1 cellular context compared by ENCODE assay signal in the genomic region with DNA sequence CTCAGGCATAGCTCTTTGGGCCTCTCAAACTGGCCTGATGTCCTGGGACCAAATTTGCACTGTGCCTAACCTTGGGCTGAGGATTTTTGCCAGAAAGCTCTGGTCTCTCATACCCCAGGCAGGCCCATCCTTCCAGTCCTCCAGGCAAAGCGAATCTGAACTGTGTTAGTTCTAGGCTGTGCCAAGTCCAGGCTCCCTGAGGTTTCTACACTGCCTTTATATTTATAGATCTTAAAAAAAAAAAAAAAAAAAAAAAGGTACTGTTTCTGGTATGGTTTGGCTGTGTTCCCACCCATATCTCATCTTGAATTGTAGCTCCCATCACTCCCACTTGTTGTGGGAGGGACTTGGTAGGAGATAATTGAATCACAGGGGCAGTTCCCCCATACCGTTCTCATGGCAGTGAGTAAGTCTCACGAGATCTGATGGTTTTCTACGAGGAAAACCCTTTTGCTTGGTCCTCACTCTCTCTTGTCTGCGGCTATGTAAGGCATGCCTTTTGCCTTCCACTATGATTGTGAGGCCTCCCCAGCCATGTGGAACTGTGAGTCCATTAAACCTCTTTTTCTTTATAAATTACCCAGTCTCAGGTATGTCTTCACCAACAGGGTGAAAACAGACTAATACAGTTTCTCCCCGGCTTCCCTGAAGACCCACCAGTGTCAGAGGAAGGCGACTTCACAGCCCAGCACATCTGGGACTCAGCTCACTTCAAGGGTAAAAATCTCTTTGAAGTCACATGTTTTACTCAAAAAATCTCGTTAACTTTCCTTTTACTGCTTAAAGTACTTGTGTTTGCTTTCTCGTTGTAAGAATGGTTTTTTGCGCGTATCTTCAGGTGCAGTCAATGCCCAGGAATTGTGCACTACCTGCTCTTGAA.
TF ChIP-seq lines count a peak whose summit lies in the region.

No MANE protein-coding gene starts in this region.

TF ChIP-seq in GM12878, 131 proteins besides CTCF, POLR2A, EP300 and RAD21:
- TF ChIP-seq WRNIP1 (IDR thresholded peaks at IDR 0.05; ENCODE audit: borderline replicate concordance, low read depth, low read length) = no peak
- no peak for TF ChIP-seq BCL11A (IDR thresholded peaks at IDR 0.05; ENCODE audit: low read depth, low read length)
- no peak for TF ChIP-seq PAX8 (IDR thresholded peaks at IDR 0.05)
- TF ChIP-seq, protein P1, sequence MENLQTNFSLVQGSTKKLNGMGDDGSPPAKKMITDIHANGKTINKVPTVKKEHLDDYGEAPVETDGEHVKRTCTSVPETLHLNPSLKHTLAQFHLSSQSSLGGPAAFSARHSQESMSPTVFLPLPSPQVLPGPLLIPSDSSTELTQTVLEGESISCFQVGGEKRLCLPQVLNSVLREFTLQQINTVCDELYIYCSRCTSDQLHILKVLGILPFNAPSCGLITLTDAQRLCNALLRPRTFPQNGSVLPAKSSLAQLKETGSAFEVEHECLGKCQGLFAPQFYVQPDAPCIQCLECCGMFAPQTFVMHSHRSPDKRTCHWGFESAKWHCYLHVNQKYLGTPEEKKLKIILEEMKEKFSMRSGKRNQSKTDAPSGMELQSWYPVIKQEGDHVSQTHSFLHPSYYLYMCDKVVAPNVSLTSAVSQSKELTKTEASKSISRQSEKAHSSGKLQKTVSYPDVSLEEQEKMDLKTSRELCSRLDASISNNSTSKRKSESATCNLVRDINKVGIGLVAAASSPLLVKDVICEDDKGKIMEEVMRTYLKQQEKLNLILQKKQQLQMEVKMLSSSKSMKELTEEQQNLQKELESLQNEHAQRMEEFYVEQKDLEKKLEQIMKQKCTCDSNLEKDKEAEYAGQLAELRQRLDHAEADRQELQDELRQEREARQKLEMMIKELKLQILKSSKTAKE (IDR thresholded peaks at IDR 0.05; ENCODE audit: low read depth, poor library complexity, severe bottlenecking) = no peak
- TF ChIP-seq, protein P2, sequence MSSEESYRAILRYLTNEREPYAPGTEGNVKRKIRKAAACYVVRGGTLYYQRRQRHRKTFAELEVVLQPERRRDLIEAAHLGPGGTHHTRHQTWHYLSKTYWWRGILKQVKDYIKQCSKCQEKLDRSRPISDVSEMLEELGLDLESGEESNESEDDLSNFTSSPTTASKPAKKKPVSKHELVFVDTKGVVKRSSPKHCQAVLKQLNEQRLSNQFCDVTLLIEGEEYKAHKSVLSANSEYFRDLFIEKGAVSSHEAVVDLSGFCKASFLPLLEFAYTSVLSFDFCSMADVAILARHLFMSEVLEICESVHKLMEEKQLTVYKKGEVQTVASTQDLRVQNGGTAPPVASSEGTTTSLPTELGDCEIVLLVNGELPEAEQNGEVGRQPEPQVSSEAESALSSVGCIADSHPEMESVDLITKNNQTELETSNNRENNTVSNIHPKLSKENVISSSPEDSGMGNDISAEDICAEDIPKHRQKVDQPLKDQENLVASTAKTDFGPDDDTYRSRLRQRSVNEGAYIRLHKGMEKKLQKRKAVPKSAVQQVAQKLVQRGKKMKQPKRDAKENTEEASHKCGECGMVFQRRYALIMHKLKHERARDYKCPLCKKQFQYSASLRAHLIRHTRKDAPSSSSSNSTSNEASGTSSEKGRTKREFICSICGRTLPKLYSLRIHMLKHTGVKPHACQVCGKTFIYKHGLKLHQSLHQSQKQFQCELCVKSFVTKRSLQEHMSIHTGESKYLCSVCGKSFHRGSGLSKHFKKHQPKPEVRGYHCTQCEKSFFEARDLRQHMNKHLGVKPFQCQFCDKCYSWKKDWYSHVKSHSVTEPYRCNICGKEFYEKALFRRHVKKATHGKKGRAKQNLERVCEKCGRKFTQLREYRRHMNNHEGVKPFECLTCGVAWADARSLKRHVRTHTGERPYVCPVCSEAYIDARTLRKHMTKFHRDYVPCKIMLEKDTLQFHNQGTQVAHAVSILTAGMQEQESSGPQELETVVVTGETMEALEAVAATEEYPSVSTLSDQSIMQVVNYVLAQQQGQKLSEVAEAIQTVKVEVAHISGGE (CRISPR knock-in tag; IDR thresholded peaks at IDR 0.05) = no peak
- TF ChIP-seq CHD4 (IDR thresholded peaks at IDR 0.05) = no peak
